ENCODE assay signal across 10 cellular contexts in the genomic region with DNA sequence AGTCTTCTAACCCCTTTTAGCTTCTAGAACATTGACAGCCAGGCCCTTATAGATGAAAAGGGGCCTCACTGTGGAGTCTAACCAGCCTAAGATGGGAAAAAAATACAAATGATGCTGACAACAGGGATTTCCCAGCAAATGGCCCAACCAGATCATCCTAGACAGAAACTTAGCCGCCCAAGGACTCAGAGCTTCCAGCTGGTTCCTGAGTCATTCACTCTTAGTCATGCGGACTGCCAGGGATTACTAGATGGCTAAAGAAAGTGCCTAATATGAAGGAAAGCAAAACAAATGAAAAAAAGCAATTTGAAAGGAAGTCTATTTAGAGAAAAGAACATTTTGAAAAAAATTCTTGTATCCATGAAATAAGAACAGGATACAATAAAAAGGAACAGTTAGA. TPM values are rescaled to one million over a fixed set of nuclear protein-coding genes. Genes with fewer than 3 reads are reported as not detected.
DNase-seq lines count a peak whose midpoint lies in the region; ATAC-seq and TF ChIP-seq lines count a peak whose summit lies in the region.
"Had no signal": no experiment of that assay in that cellular context is flagged by ENCODE, and none has a peak within 500 bp of the region (broad histone marks: within the 10 kb centered on the region; RNA-seq: fewer than 3 reads in every experiment).

No MANE protein-coding gene starts in this region.

- CTCF ChIA-PET in CD4-positive, alpha-beta T cell (lab: Charles Lee) = interaction anchor here (0.8 to 1.3 kb wide), 5 partner anchors 19 to 100 kb away, joined by 3 to 4 read pairs (median 3); no protein-coding TSS in a partner anchor

- peak overlapping the region; percentile 49 for H3K4me3 Mint-ChIP-seq in CD4-positive, alpha-beta T cell
- H3K4me3 Mint-ChIP-seq in central memory CD8-positive, alpha-beta T cell = peak overlapping the region; percentile 1

- ATAC-seq in CD4-positive, alpha-beta T cell (ENCODE audit: poor library complexity) = no peak
- ATAC-seq in central memory CD8-positive, alpha-beta T cell (replicated peaks; ENCODE audit: extremely low read depth, poor library complexity, severe bottlenecking) = no peak
- no peak for ATAC-seq in Right ventricle myocardium superior (ENCODE audit: poor library complexity)

- H3K27ac Mint-ChIP-seq in CD4-positive, alpha-beta T cell = peak overlapping the region; percentile 92
- peak overlapping the region; percentile 70 for H3K27ac Mint-ChIP-seq in central memory CD8-positive, alpha-beta T cell (ENCODE audit: low read depth)

- POLR2A ChIA-PET in CD4-positive, alpha-beta T cell (lab: Charles Lee) = interaction anchor here (1.0 to 22.9 kb wide), 8 partner anchors 8 to 27 kb away, joined by 3 to 302 read pairs (median 6); no protein-coding TSS in a partner anchor

- peaks cover 82% of the 10 kb centered on the region for H3K36me3 Mint-ChIP-seq in CD4-positive, alpha-beta T cell (ENCODE audit: low read depth)
- peaks cover 42% of the 10 kb centered on the region for H3K36me3 Mint-ChIP-seq in central memory CD8-positive, alpha-beta T cell (ENCODE audit: insufficient read depth)

- no peak overlapping the region for H3K4me3 ChIP-seq in HUES48 (ENCODE audit: low read depth, low read length)

- no peak overlapping the region for H3K27ac ChIP-seq in CD4-positive, alpha-beta T cell (ENCODE audit: low read depth, low read length)
- H3K27ac ChIP-seq in HUES48 (ENCODE audit: low read depth, low read length) = peak overlapping the region; percentile 75

- H3K36me3 ChIP-seq in HUES48 (ENCODE audit: control insufficient read depth, insufficient read depth, low read length) = no peaks in the 10 kb centered on the region

- no peak for TF ChIP-seq CTCF in CD4-positive, alpha-beta T cell (IDR thresholded peaks at IDR 0.05)

- no peak overlapping the region for H3K9ac ChIP-seq in HUES48 (ENCODE audit: low read depth, low read length)

- peaks cover 4% of the 10 kb centered on the region for H3K9me3 ChIP-seq in CD4-positive, alpha-beta T cell (ENCODE audit: control insufficient read depth, low read length)
- H3K9me3 ChIP-seq in HUES48 (ENCODE audit: control insufficient read depth, insufficient read depth, low read length) = no peaks in the 10 kb centered on the region

- no peak for DNase-seq in CD4-positive, alpha-beta T cell
- no peak for DNase-seq in central memory CD8-positive, alpha-beta T cell (ENCODE audit: low spot score in 2 of 2)
- DNase-seq in mesenteric fat pad (ENCODE audit: low spot score) = peak; percentile 5
- DNase-seq in effector CD4-positive, alpha-beta T cell = no peak
- no peak for DNase-seq in Right ventricle myocardium superior
- DNase-seq in NOMO-1 (lab: John Stamatoyannopoulos, UW; ENCODE audit: unreplicated experiment in 2 of 2) = no peak
- no peak for DNase-seq in NCI-H2029 (lab: John Stamatoyannopoulos, UW)
- DNase-seq: activated CD4-positive, CD25-positive, alpha-beta regulatory T cell; NCI-H526 treated with DMSO at 0.1 percent for 48 hours had no signal

- H3K9me3 Mint-ChIP-seq in CD4-positive, alpha-beta T cell = peaks cover 7% of the 10 kb centered on the region
- H3K9me3 Mint-ChIP-seq in central memory CD8-positive, alpha-beta T cell = no peaks in the 10 kb centered on the region

- no peaks in the 10 kb centered on the region for H3K27me3 ChIP-seq in CD4-positive, alpha-beta T cell (ENCODE audit: control insufficient read depth, insufficient read depth, low read length)
- no peaks in the 10 kb centered on the region for H3K27me3 ChIP-seq in HUES48 (ENCODE audit: control insufficient read depth, insufficient read depth, low read length)

- intact Hi-C loops in CD4-positive, alpha-beta T cell (cut with DNase I, micrococcal nuclease) = no loop called here
- intact Hi-C loops in Right ventricle myocardium superior (cut with DNase I) = no loop called here

- H3K4me1 ChIP-seq in HUES48 (ENCODE audit: control insufficient read depth, insufficient read depth, low read length) = peaks cover 23% of the 10 kb centered on the region

- peaks cover 84% of the 10 kb centered on the region for H3K4me1 Mint-ChIP-seq in CD4-positive, alpha-beta T cell (ENCODE audit: low read depth)
- H3K4me1 Mint-ChIP-seq in central memory CD8-positive, alpha-beta T cell = peaks cover 73% of the 10 kb centered on the region

- no peaks in the 10 kb centered on the region for H3K27me3 Mint-ChIP-seq in CD4-positive, alpha-beta T cell
- no peaks in the 10 kb centered on the region for H3K27me3 Mint-ChIP-seq in central memory CD8-positive, alpha-beta T cell

RNA-seq across cellular contexts. Expression of a gene that starts 23.7 kb away (rescaled TPM):
- 100 to 1,000 TPM; 167 to 168 TPM for total RNA-seq in CD4-positive, alpha-beta T cell
- 177 TPM for total RNA-seq in mesenteric fat pad
- 36.6 TPM for total RNA-seq in Right ventricle myocardium superior

RNA-seq across cellular contexts. Expression of a gene that starts 59.9 kb away (rescaled TPM):
- under 1 TPM; 0.16 to 0.31 TPM for total RNA-seq in CD4-positive, alpha-beta T cell
- total RNA-seq in mesenteric fat pad (0.35 TPM), Right ventricle myocardium superior (not detected)
